ENCODE assay signal across 1 cellular context in the genomic region with DNA sequence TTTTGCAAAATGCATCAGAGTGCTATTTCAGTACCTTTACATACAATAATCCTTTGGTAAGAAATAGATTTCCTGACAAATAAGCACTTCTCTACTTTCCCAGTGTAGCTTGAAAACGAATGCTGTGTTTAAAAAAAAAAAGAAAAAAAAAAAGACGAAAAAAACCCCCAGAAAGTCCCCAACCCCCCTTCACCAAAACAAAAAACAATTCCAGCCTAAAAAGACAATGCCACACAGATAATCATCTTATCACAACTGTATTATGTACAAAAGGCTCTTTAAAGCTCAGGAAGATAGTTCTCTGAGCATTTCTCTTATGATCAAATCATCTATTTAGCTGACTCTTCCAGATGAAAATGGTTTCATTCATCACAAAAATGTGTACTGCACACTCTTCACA.
TF ChIP-seq lines count a peak whose summit lies in the region.

No MANE protein-coding gene starts in this region.

TF ChIP-seq in GM23338, 12 proteins besides CTCF, POLR2A, EP300 and RAD21 (continued from another document):
- no peak for TF ChIP-seq ZNF462 (CRISPR knock-in tag; IDR thresholded peaks at IDR 0.05)
- no peak for TF ChIP-seq EZH2phosphoT487 (IDR thresholded peaks at IDR 0.05; ENCODE audit: unreplicated experiment)
- TF ChIP-seq JUNB (IDR thresholded peaks at IDR 0.05; ENCODE audit: unreplicated experiment): no peak
- no peak for TF ChIP-seq ZNF114 (CRISPR knock-in tag; IDR thresholded peaks at IDR 0.05)
